ENCODE assay signal across 1 cellular context in genomic region chr18:65968605-65969004, GRCh38.
TF ChIP-seq lines count a peak whose summit lies in the region.

No MANE protein-coding gene starts in this region.

TF ChIP-seq in H1, 55 proteins besides CTCF, POLR2A, EP300 and RAD21 (continued from another document):
- no peak for TF ChIP-seq CTBP2 (IDR thresholded peaks at IDR 0.05; ENCODE audit: borderline replicate concordance, insufficient read depth, insufficient read length, low read length)
- TF ChIP-seq ASH2L (IDR thresholded peaks at IDR 0.05; ENCODE audit: low read length): no peak
- no peak for TF ChIP-seq SP2 (IDR thresholded peaks at IDR 0.05; ENCODE audit: low read length)
- no peak for TF ChIP-seq ZNF274 (IDR thresholded peaks at IDR 0.05; ENCODE audit: borderline replicate concordance, extremely low read depth, low read length)
- no peak for TF ChIP-seq KDM5A (IDR thresholded peaks at IDR 0.05; ENCODE audit: low read length)
- no peak for TF ChIP-seq HDAC2 (IDR thresholded peaks at IDR 0.05; ENCODE audit: borderline replicate concordance in 1 of 2, low read depth in 2 of 2, low read length in 2 of 2)
- no peak for TF ChIP-seq BACH1 (IDR thresholded peaks at IDR 0.05; ENCODE audit: low read length)
- TF ChIP-seq CHD1 (IDR thresholded peaks at IDR 0.05; ENCODE audit: low read depth, low read length): no peak
- TF ChIP-seq FOSL1 (IDR thresholded peaks at IDR 0.05; ENCODE audit: insufficient read depth, low read depth, low read length): no peak
- no peak for TF ChIP-seq GABPA (IDR thresholded peaks at IDR 0.05; ENCODE audit: borderline replicate concordance, insufficient read depth, low read length)
- no peak for TF ChIP-seq HDAC6 (IDR thresholded peaks at IDR 0.05; ENCODE audit: low read depth, low read length)
- TF ChIP-seq SAP30 (IDR thresholded peaks at IDR 0.05; ENCODE audit: insufficient read depth, insufficient replicate concordance, low read length): no peak
- TF ChIP-seq SIN3A (conservative IDR thresholded peaks at IDR 0.05 in 1 of 2, IDR thresholded peaks at IDR 0.05 in 1 of 2; ENCODE audit: low read depth in 1 of 2, low read length in 2 of 2): no peak
- TF ChIP-seq RBBP5 (IDR thresholded peaks at IDR 0.05; ENCODE audit: borderline replicate concordance, low read depth, low read length): no peak
- TF ChIP-seq MAFK (IDR thresholded peaks at IDR 0.05; ENCODE audit: low read depth, low read length): no peak
- TF ChIP-seq RXRA (IDR thresholded peaks at IDR 0.05; ENCODE audit: insufficient read depth, low read depth, low read length): no peak
- TF ChIP-seq SIRT6 (IDR thresholded peaks at IDR 0.05; ENCODE audit: low read length): no peak
- no peak for TF ChIP-seq CREB1 (IDR thresholded peaks at IDR 0.05)
